8 cellular contexts compared by ENCODE assay signal in the genomic region with DNA sequence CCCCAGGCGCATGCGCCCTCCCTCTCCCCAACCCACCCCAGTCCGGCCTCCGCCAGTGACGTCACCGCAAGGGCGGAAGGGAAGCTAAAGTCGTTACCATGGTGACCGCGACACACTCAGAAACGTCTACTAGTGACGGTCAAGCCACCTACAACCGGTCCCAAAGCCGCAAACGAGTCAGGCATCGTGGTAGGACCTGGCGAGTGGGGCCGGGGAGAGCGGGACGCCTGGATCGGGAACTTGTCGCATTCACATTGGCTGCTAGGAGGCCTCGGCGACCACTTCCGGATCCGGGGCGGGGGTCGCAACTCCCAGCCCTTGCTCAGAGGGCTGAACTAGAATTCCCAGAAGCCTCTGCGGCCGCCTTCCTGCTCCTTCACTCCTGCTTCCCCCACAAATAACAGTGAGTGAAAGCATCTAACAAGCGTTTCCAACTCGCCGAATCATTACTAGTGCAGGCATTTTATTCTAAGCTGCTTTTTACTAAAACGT. TPM values are rescaled to one million over a fixed set of nuclear protein-coding genes. Genes with fewer than 3 reads are reported as not detected.
DNase-seq lines count a peak whose midpoint lies in the region; ATAC-seq and TF ChIP-seq lines count a peak whose summit lies in the region.

A gene with protein sequence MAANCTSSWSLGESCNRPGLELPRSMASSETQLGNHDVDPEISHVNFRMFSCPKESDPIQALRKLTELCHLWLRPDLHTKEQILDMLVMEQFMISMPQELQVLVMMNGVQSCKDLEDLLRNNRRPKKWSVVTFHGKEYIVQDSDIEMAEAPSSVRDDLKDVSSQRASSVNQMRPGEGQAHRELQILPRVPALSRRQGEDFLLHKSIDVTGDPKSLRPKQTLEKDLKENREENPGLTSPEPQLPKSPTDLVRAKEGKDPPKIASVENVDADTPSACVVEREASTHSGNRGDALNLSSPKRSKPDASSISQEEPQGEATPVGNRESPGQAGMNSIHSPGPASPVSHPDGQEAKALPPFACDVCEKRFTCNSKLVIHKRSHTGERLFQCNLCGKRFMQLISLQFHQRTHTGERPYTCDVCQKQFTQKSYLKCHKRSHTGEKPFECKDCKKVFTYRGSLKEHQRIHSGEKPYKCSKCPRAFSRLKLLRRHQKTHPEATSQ (minus strand): TSS at position 256 of the 492 bp plus-strand sequence. CDS start 89,793 bp downstream, outside the sequence.

- peaks cover 15% of the 10 kb centered on the region for H3K4me1 Mint-ChIP-seq in type B pancreatic cell (ENCODE audit: unreplicated experiment)

- 0 to 3% (median 1%) methylated on average over 11 to 34 of the region's 34 CpGs for WGBS in adrenal gland, 4 donors
- 0 to 1% (median 0%) methylated on average over 25 to 34 of the region's 34 CpGs for WGBS in heart left ventricle, 4 donors

- peak within 1 kb of the TSS; percentile 99 for H3K27ac Mint-ChIP-seq in type B pancreatic cell

- H3K27ac ChIP-seq in adrenal gland (peak within 1 kb of the TSS; percentile 87 to 96 (median 93)), heart left ventricle (peak within 1 kb of the TSS; percentile 88 to 99 (median 96))

- no peaks in the 10 kb centered on the region for H3K9me3 ChIP-seq in adrenal gland (replicated peaks in 1 of 3)
- H3K9me3 ChIP-seq in heart left ventricle: no peaks in the 10 kb centered on the region

- H3K36me3 ChIP-seq in adrenal gland (replicated peaks in 1 of 2) (peaks cover 0 to 9% of the 10 kb centered on the region in 2 donors), heart left ventricle (peaks cover 0 to 27% (median 8%) of the 10 kb centered on the region in 9 donors)

- ATAC-seq in HG02884 (IDR thresholded peaks at IDR 0.05; ENCODE audit: unreplicated experiment) (peak; percentile 67), heart left ventricle (peak; percentile 94 to 95 (median 94))

- H3K9me3 Mint-ChIP-seq in type B pancreatic cell: no peaks in the 10 kb centered on the region

- TF ChIP-seq CTCF in adrenal gland (IDR thresholded peaks at IDR 0.05) (no peak), heart left ventricle (IDR thresholded peaks at IDR 0.05) (peak in 1 of 12 donors; percentile 9), type B pancreatic cell (conservative IDR thresholded peaks at IDR 0.05) (no peak)

- peak within 1 kb of the TSS; percentile 95 for H3K4me3 Mint-ChIP-seq in type B pancreatic cell

- H3K27me3 ChIP-seq in adrenal gland: no peaks in the 10 kb centered on the region
- H3K27me3 ChIP-seq in heart left ventricle: no peaks in the 10 kb centered on the region

- no peaks in the 10 kb centered on the region for H3K27me3 Mint-ChIP-seq in type B pancreatic cell

- no peaks in the 10 kb centered on the region for H3K36me3 Mint-ChIP-seq in type B pancreatic cell

- intact Hi-C loops in adrenal gland (cut with DNase I): no loop called here
- intact Hi-C loops in heart left ventricle (cut with DNase I): loop anchor here in 3 of 10 donors (1.0 to 5.0 kb wide), 4 partner anchors 53 to 193 kb away; a partner anchor contains a TSS

- H3K4me3 ChIP-seq in adrenal gland (peak within 1 kb of the TSS; percentile 37 to 79 (median 64)), heart left ventricle (peak within 1 kb of the TSS; percentile 50 to 88 (median 70))

- peak; percentile 67 for TF ChIP-seq POLR2A in GM15510 (IDR thresholded peaks at IDR 0.05; ENCODE audit: borderline replicate concordance, extremely low read depth, insufficient read length)
- peak; percentile 22 to 55 for TF ChIP-seq POLR2A in adrenal gland (IDR thresholded peaks at IDR 0.05)
- no peak for TF ChIP-seq POLR2A in heart left ventricle (IDR thresholded peaks at IDR 0.05)

- DNase-seq in NCI-H146 treated with DMSO at 0.1 percent for 48 hours (lab: John Stamatoyannopoulos, UW; ENCODE audit: unreplicated experiment): peak; percentile 99
- DNase-seq in T-helper 1 cell: peak; percentile 95 to 98 (median 97)
- DNase-seq in adrenal gland: peak; percentile 97 to 99 (median 98)
- DNase-seq in heart left ventricle: peak; percentile 97 to 99 (median 98)
- peak; percentile 98 for DNase-seq in pons (ENCODE audit: low spot score)
- peak; percentile 95 for DNase-seq in type B pancreatic cell (ENCODE audit: extremely low spot score, unreplicated experiment)

- H3K4me1 ChIP-seq in adrenal gland (replicated peaks in 1 of 2) (peaks cover 5 to 26% of the 10 kb centered on the region in 2 donors), heart left ventricle (peaks cover 0 to 46% (median 18%) of the 10 kb centered on the region in 12 donors)

RNA-seq across cellular contexts. Expression of the gene that starts here (rescaled TPM):
- 10 to 100 TPM in 2 of 8 donors, 1 to 10 TPM in 6; 4.8 to 20.1 (median 7.8) TPM for total RNA-seq in adrenal gland
- polyA plus RNA-seq in adrenal gland: 10 to 100 TPM in 1 of 3 donors, 1 to 10 TPM in 2; 4.5 to 10.9 (median 8.2) TPM
- total RNA-seq in heart left ventricle: 10 to 100 TPM in 7 of 9 donors, 1 to 10 TPM in 2; 3.3 to 26.6 (median 18.1) TPM
- 10 to 100 TPM; 15.5 to 17.6 TPM for polyA plus RNA-seq in heart left ventricle
- 13.4 and 16.3 TPM in 2 replicates for total RNA-seq in type B pancreatic cell (ENCODE audit: low replicate concordance)

Comparison
In these comparisons a context has a peak if more than half of its experiments do, and no peak if none do; other contexts are left out.
1. Peak in every context shown above with its lines: DNase-seq, ATAC-seq, H3K4me3 ChIP-seq and H3K27ac ChIP-seq.
2. POLR2A ChIP-seq: peak in GM15510 (single experiment) and adrenal gland (2 of 2); none in heart left ventricle (0 of 2).